In genomic region chr5:171309276-171309525, GRCh38 we compare ENCODE assay signal across 1 cellular context.
TF ChIP-seq lines count a peak whose summit lies in the region.

No MANE protein-coding gene starts in this region.

TF ChIP-seq in SK-N-SH treated with all-trans-retinoic acid at 6 μM for 48 hours, 23 proteins besides CTCF, POLR2A, EP300 and RAD21:
- TF ChIP-seq POU6F1 (CRISPR knock-in tag; IDR thresholded peaks at IDR 0.05; ENCODE audit: borderline replicate concordance, low read depth) (no peak), ZNF8 (CRISPR knock-in tag; IDR thresholded peaks at IDR 0.05) (no peak), TCF4 (CRISPR knock-in tag; IDR thresholded peaks at IDR 0.05; ENCODE audit: borderline replicate concordance) (no peak), TOX (CRISPR knock-in tag; IDR thresholded peaks at IDR 0.05; ENCODE audit: borderline replicate concordance) (no peak), CREB5 (CRISPR knock-in tag; IDR thresholded peaks at IDR 0.05; ENCODE audit: low read depth) (no peak), ZNF565 (CRISPR knock-in tag; conservative IDR thresholded peaks at IDR 0.05; ENCODE audit: low read depth) (no peak), GLIS3 (CRISPR knock-in tag; IDR thresholded peaks at IDR 0.05) (no peak), SNAI2 (CRISPR knock-in tag; IDR thresholded peaks at IDR 0.05) (no peak), ZC3H10 (CRISPR knock-in tag; IDR thresholded peaks at IDR 0.05) (no peak), ZFP3 (CRISPR knock-in tag; IDR thresholded peaks at IDR 0.05) (no peak), ESRRG (CRISPR knock-in tag; IDR thresholded peaks at IDR 0.05) (no peak)
